ENCODE assay signal across 10 cellular contexts in genomic region chr4:164779811-164780216, GRCh38. TPM values are rescaled to one million over a fixed set of nuclear protein-coding genes. Genes with fewer than 3 reads are reported as not detected.
DNase-seq lines count a peak whose midpoint lies in the region; ATAC-seq, FAIRE-seq and TF ChIP-seq lines count a peak whose summit lies in the region.
"Had no signal": no experiment of that assay in that cellular context is flagged by ENCODE, and none has a peak within 500 bp of the region (broad histone marks: within the 10 kb centered on the region; RNA-seq: fewer than 3 reads in every experiment).

No MANE protein-coding gene starts in this region.

- WGBS in body of pancreas, 2 donors, result 56% methylated on average over 7 of the region's 7 CpGs

- H3K9me3 ChIP-seq in body of pancreas, result no peaks in the 10 kb centered on the region

- H3K36me3 ChIP-seq in body of pancreas (replicated peaks in 1 of 2; ENCODE audit: insufficient read depth in 1 of 2, low read depth in 2 of 2), result no peaks in the 10 kb centered on the region

- TF ChIP-seq POLR2A in body of pancreas (IDR thresholded peaks at IDR 0.05), result no peak

- intact Hi-C loops in body of pancreas (cut with DNase I), result no loop called here

- DNase-seq in AG10803 (ENCODE audit: low read depth) (peak; percentile 62), HEK293T (ENCODE audit: extremely low spot score) (peak; percentile 51), NCI-H2081 (lab: John Stamatoyannopoulos, UW) (peak; percentile 16 to 48), body of pancreas (peak; percentile 19 to 41 (median 22)), left kidney (ENCODE audit: low read depth, low spot score) (peak; percentile 74), NCI-H1930 (lab: John Stamatoyannopoulos, UW) (no peak)

- H3K4me3 ChIP-seq in AG10803 (ENCODE audit: low read length), result no peak overlapping the region
- no peak overlapping the region for H3K4me3 ChIP-seq in body of pancreas

- peak; percentile 88 for FAIRE-seq in G401.6 (lab: Jason Lieb, UNC)

- POLR2A ChIA-PET in HEK293T (lab: Yijun Ruan, JAX), result no interaction called here

- H3K27ac ChIP-seq in body of pancreas, result no peak overlapping the region

- CTCF ChIA-PET in HEK293T (lab: Yijun Ruan, JAX), result interaction anchor here (0.6 to 2.3 kb wide), 4 partner anchors 10 to 317 kb away, joined by 3 to 10 read pairs (median 5); no protein-coding TSS in a partner anchor

- no peak for ATAC-seq in body of pancreas
- no peak for ATAC-seq in GM21619 (IDR thresholded peaks at IDR 0.05; ENCODE audit: unreplicated experiment)

- H3K4me1 ChIP-seq in body of pancreas, result no peaks in the 10 kb centered on the region

- no peaks in the 10 kb centered on the region for H3K27me3 ChIP-seq in body of pancreas

- TF ChIP-seq CTCF in AG10803 (conservative IDR thresholded peaks at IDR 0.05; ENCODE audit: low read length) (peak; percentile 96), body of pancreas (IDR thresholded peaks at IDR 0.05) (peak; percentile 47 to 69 (median 62))

TF ChIP-seq in HEK293T, 16 proteins besides CTCF, POLR2A, EP300 and RAD21:
- TF ChIP-seq BHLHE40 (IDR thresholded peaks at IDR 0.05; ENCODE audit: borderline replicate concordance) (no peak), FOXK2 (IDR thresholded peaks at IDR 0.05) (no peak), SP1 (IDR thresholded peaks at IDR 0.05) (no peak), FOXA1 (IDR thresholded peaks at IDR 0.05) (no peak), ZNF384 (IDR thresholded peaks at IDR 0.05) (no peak)

RNA-seq across cellular contexts. Expression of gene SMIM31, which starts 25.9 kb away (rescaled TPM):
- total RNA-seq in body of pancreas, result 1 to 10 TPM in 1 of 2 donors, under 1 TPM in 1; 0.78 to 2.6 TPM
- total RNA-seq: skeletal muscle tissue; T-helper 2 cell treated with Interferon-gamma antibody and Interleukin-4, amounts not matched to agents 100 ng/mL and 5 ng/mL, for 36 hours had no signal

Comparison
In these comparisons a context has a peak if more than half of its experiments do, and no peak if none do; other contexts are left out.
1. DNase-seq: peak in AG10803 (single experiment), HEK293T (single experiment), NCI-H2081 (2 of 2), body of pancreas (4 of 4) and left kidney (single experiment); none in NCI-H1930 (0 of 2).